Comparison of ENCODE assay signal across 1 cellular context in genomic region chr11:46250071-46251052, GRCh38.
TF ChIP-seq lines count a peak whose summit lies in the region.

No MANE protein-coding gene starts in this region.

TF ChIP-seq in GM12878, 131 proteins besides CTCF, POLR2A, EP300 and RAD21:
- TF ChIP-seq USF1 (IDR thresholded peaks at IDR 0.05; ENCODE audit: borderline replicate concordance, extremely low read length, insufficient read depth, low read depth, low read length) (no peak), ZNF622 (IDR thresholded peaks at IDR 0.05) (no peak), RFX5 (IDR thresholded peaks at IDR 0.05; ENCODE audit: low read depth, low read length) (no peak), CHD4 (IDR thresholded peaks at IDR 0.05) (no peak), NR2C2 (IDR thresholded peaks at IDR 0.05; ENCODE audit: borderline replicate concordance, control insufficient read depth, insufficient read length, low read depth) (no peak), SMAD1 (IDR thresholded peaks at IDR 0.05; ENCODE audit: low read depth, partially characterized antibody) (no peak), HSF1 (IDR thresholded peaks at IDR 0.05; ENCODE audit: low read depth, low read length) (no peak), CBFB (IDR thresholded peaks at IDR 0.05; ENCODE audit: low read depth) (no peak), EGR1 (IDR thresholded peaks at IDR 0.05; ENCODE audit: borderline replicate concordance in 1 of 2, low read depth in 2 of 2, low read length in 2 of 2) (no peak), RELB (IDR thresholded peaks at IDR 0.05; ENCODE audit: low read depth) (no peak), FOXK2 (IDR thresholded peaks at IDR 0.05) (no peak)
